In genomic region chr3:158771018-158771350, GRCh38 we compare ENCODE assay signal across 18 cellular contexts. TPM values are rescaled to one million over a fixed set of nuclear protein-coding genes. Genes with fewer than 3 reads are reported as not detected.
DNase-seq lines count a peak whose midpoint lies in the region; FAIRE-seq and TF ChIP-seq lines count a peak whose summit lies in the region.
"Had no signal": no experiment of that assay in that cellular context is flagged by ENCODE, and none has a peak within 500 bp of the region (broad histone marks: within the 10 kb centered on the region; RNA-seq: fewer than 3 reads in every experiment).

No MANE protein-coding gene starts in this region.

- FAIRE-seq in endothelial cell of umbilical vein (lab: Jason Lieb, UNC), result peak; percentile 33
- FAIRE-seq: HepG2, RCC 7860 had no signal

- H3K36me3 Mint-ChIP-seq in MCF 10A (ENCODE audit: insufficient read depth, unreplicated experiment), result no peaks in the 10 kb centered on the region
- peaks cover 8% of the 10 kb centered on the region for H3K36me3 Mint-ChIP-seq in mesothelial cell of epicardium

- H3K9ac ChIP-seq in endothelial cell of umbilical vein (replicated peaks; ENCODE audit: extremely low read depth, insufficient read depth, low read length), result no peak overlapping the region

- H3K36me3 ChIP-seq in breast epithelium (no peaks in the 10 kb centered on the region), endothelial cell of umbilical vein (ENCODE audit: control insufficient read depth in 2 of 2, extremely low read depth in 1 of 2, insufficient read depth in 2 of 2, low read length in 2 of 2) (no peaks in the 10 kb centered on the region), vagina (no peaks in the 10 kb centered on the region)

- H3K9me3 Mint-ChIP-seq in MCF 10A (ENCODE audit: unreplicated experiment) (no peaks in the 10 kb centered on the region), mesothelial cell of epicardium (no peaks in the 10 kb centered on the region)

- no peak for TF ChIP-seq POLR2A in breast epithelium (IDR thresholded peaks at IDR 0.05)
- no peak for TF ChIP-seq POLR2A in endothelial cell of umbilical vein (IDR thresholded peaks at IDR 0.05; ENCODE audit: low read depth, low read length)
- no peak for TF ChIP-seq POLR2A in vagina (IDR thresholded peaks at IDR 0.05)
- no peak for TF ChIP-seq POLR2A in erythroblast (IDR thresholded peaks at IDR 0.05; ENCODE audit: low read length)

- H4K20me1 ChIP-seq in endothelial cell of umbilical vein (replicated peaks; ENCODE audit: control insufficient read depth, extremely low read depth, insufficient read depth, low read length), result no peaks in the 10 kb centered on the region

- H3K79me2 ChIP-seq in endothelial cell of umbilical vein (ENCODE audit: control insufficient read depth, insufficient read depth, low read length), result no peaks in the 10 kb centered on the region

- no peak overlapping the region for H3K27ac Mint-ChIP-seq in MCF 10A (ENCODE audit: low read depth, unreplicated experiment)
- peak overlapping the region; percentile 97 for H3K27ac Mint-ChIP-seq in mesothelial cell of epicardium

- H2AFZ ChIP-seq in endothelial cell of umbilical vein (ENCODE audit: low read depth, low read length), result no peak overlapping the region

- TF ChIP-seq CTCF in breast epithelium (IDR thresholded peaks at IDR 0.05), result no peak
- no peak for TF ChIP-seq CTCF in MCF 10A (IDR thresholded peaks at IDR 0.05; ENCODE audit: unreplicated experiment)
- TF ChIP-seq CTCF in endothelial cell of umbilical vein (IDR thresholded peaks at IDR 0.05; ENCODE audit: extremely low read depth in 1 of 2, insufficient read depth in 1 of 2, low read depth in 1 of 2, low read length in 2 of 2), result no peak
- TF ChIP-seq CTCF in mesothelial cell of epicardium (IDR thresholded peaks at IDR 0.05; ENCODE audit: unreplicated experiment), result no peak
- TF ChIP-seq CTCF in vagina (IDR thresholded peaks at IDR 0.05), result no peak

- H3K9me1 ChIP-seq in endothelial cell of umbilical vein (replicated peaks; ENCODE audit: control insufficient read depth, extremely low read depth, insufficient read depth, low read length), result no peaks in the 10 kb centered on the region

- POLR2A ChIA-PET in MCF 10A (lab: Yijun Ruan, JAX), result no interaction called here
- POLR2A ChIA-PET in endothelial cell of umbilical vein (lab: Charles Lee), result no interaction called here

- no peak overlapping the region for H3K4me3 ChIP-seq in breast epithelium
- H3K4me3 ChIP-seq in endothelial cell of umbilical vein (replicated peaks in 1 of 3; ENCODE audit: insufficient read depth in 1 of 3, low read depth in 1 of 3, low read length in 3 of 3), result no peak overlapping the region
- no peak overlapping the region for H3K4me3 ChIP-seq in vagina

- no peaks in the 10 kb centered on the region for H3K27me3 ChIP-seq in breast epithelium
- no peaks in the 10 kb centered on the region for H3K27me3 ChIP-seq in endothelial cell of umbilical vein (ENCODE audit: control insufficient read depth in 2 of 2, insufficient read depth in 2 of 2, low read length in 2 of 2)
- no peaks in the 10 kb centered on the region for H3K27me3 ChIP-seq in vagina

- DNase-seq in breast epithelium (ENCODE audit: low spot score in 2 of 2) (no peak), MCF 10A (ENCODE audit: unreplicated experiment) (no peak), endothelial cell of umbilical vein (ENCODE audit: low read depth, low spot score) (no peak), mesothelial cell of epicardium (ENCODE audit: low spot score in 2 of 2, unreplicated experiment in 2 of 2) (no peak), vagina (ENCODE audit: extremely low spot score in 2 of 2) (no peak), erythroblast (lab: John Stamatoyannopoulos, UW) (no peak), NCI-H526 (lab: John Stamatoyannopoulos, UW) (no peak)
- DNase-seq in activated naive CD4-positive, alpha-beta T cell treated with anti-CD3 and anti-CD28 coated beads, Interleukin-2, amount 50 U/mL, for 16 hours, result no peak
- DNase-seq: 8988T, C1 segment of cervical spinal cord, H7, Karpas-422, NCI-H1436, NCI-H2081 treated with DMSO at 0.1 percent for 48 hours, NCI-H748 treated with DMSO at 0.1 percent for 48 hours, SHP77 had no signal

- no peaks in the 10 kb centered on the region for H3K27me3 Mint-ChIP-seq in MCF 10A (ENCODE audit: insufficient read depth, unreplicated experiment)
- H3K27me3 Mint-ChIP-seq in mesothelial cell of epicardium (ENCODE audit: low read depth), result no peaks in the 10 kb centered on the region

- intact Hi-C loops in breast epithelium (cut with DNase I; ENCODE audit: low total_unique reads), result no loop called here
- intact Hi-C loops in MCF 10A (cut with micrococcal nuclease), result no loop called here
- intact Hi-C loops in endothelial cell of umbilical vein (cut with micrococcal nuclease), result no loop called here
- intact Hi-C loops in vagina (cut with DNase I), result no loop called here

- H3K9me3 ChIP-seq in breast epithelium (no peaks in the 10 kb centered on the region), endothelial cell of umbilical vein (replicated peaks; ENCODE audit: control insufficient read depth, insufficient read depth, low read length) (no peaks in the 10 kb centered on the region), vagina (no peaks in the 10 kb centered on the region)

- H3K4me1 Mint-ChIP-seq in MCF 10A (ENCODE audit: insufficient read depth, unreplicated experiment) (peaks cover 25% of the 10 kb centered on the region), mesothelial cell of epicardium (peaks cover 95% of the 10 kb centered on the region)

- H3K27ac ChIP-seq in breast epithelium (peak overlapping the region; percentile 91 to 92), endothelial cell of umbilical vein (ENCODE audit: insufficient read depth, low read depth, low read length) (no peak overlapping the region), vagina (peak overlapping the region; percentile 11)

- CTCF ChIA-PET in MCF 10A (lab: Yijun Ruan, JAX), result interaction anchor here (1.1 to 1.3 kb wide), 2 partner anchors 21 to 44 kb away, joined by 3 to 5 read pairs; no protein-coding TSS in a partner anchor
- CTCF ChIA-PET in endothelial cell of umbilical vein (lab: Charles Lee), result interaction anchor here (0.7 kb wide), 1 partner anchor 43 kb away, joined by 4 read pairs; no protein-coding TSS in a partner anchor

- H3K4me1 ChIP-seq in breast epithelium (peaks cover 29 to 51% of the 10 kb centered on the region in 2 donors), endothelial cell of umbilical vein (ENCODE audit: control insufficient read depth, extremely low read depth, insufficient read depth, low read length) (peaks cover 21% of the 10 kb centered on the region), vagina (peaks cover 40% of the 10 kb centered on the region)

- H3K4me3 Mint-ChIP-seq in MCF 10A (ENCODE audit: unreplicated experiment) (no peak overlapping the region), mesothelial cell of epicardium (no peak overlapping the region)

- H3K4me2 ChIP-seq in endothelial cell of umbilical vein (ENCODE audit: insufficient read depth, low read length), result no peak overlapping the region

- dilution Hi-C loops in endothelial cell of umbilical vein (cut with MboI; ENCODE audit: extremely low pct_ligation_motif_present, low sequenced_read_pairs), result no loop called here

- no TSS peak for BruUV-seq in MCF 10A (replicated peaks; lab: Mats Ljungman, UMichigan)
- no TSS peak for BruUV-seq in endothelial cell of umbilical vein (replicated peaks; lab: Mats Ljungman, UMichigan)

TF ChIP-seq in endothelial cell of umbilical vein, 7 proteins besides CTCF, POLR2A, EP300 and RAD21:
- TF ChIP-seq JUN (IDR thresholded peaks at IDR 0.05; ENCODE audit: borderline replicate concordance, insufficient read depth, insufficient read length, low read depth), result no peak
- no peak for TF ChIP-seq FOS (IDR thresholded peaks at IDR 0.05; ENCODE audit: borderline replicate concordance, insufficient read depth, low read length)
- no peak for TF ChIP-seq MYC (IDR thresholded peaks at IDR 0.05; ENCODE audit: low read depth, low read length)
- TF ChIP-seq EZH2 (IDR thresholded peaks at IDR 0.05; ENCODE audit: borderline replicate concordance, low read depth, low read length, severe bottlenecking), result no peak
- TF ChIP-seq MAX (IDR thresholded peaks at IDR 0.05; ENCODE audit: insufficient read depth, insufficient read length), result no peak
- no peak for TF ChIP-seq POLR2AphosphoS5 (IDR thresholded peaks at IDR 0.05; ENCODE audit: insufficient read depth, low read depth, low read length)
- no peak for TF ChIP-seq GATA2 (IDR thresholded peaks at IDR 0.05; ENCODE audit: insufficient read depth, insufficient read length, low read depth, low read length)

RNA-seq across cellular contexts. Expression of gene MFSD1, which starts 30.9 kb away (rescaled TPM):
- total RNA-seq in breast epithelium (100 to 1,000 TPM in 2 of 3 donors, 10 to 100 TPM in 1; 76.7 to 134 (median 125) TPM), MCF 10A (2022) (28.9 and 34.7 TPM in 2 replicates), endothelial cell of umbilical vein (38.2 and 38.3 TPM in 2 replicates), mesothelial cell of epicardium (30.9 to 32.2 TPM (median 31.5 TPM) in 3 replicates), vagina (59.2 TPM)
- polyA plus RNA-seq in endothelial cell of umbilical vein, result 51.2 and 65.1 TPM in 2 replicates
- 30.8 and 32.1 TPM in 2 replicates for polyA plus RNA-seq in endothelial cell of umbilical vein (2011; cell fraction: cytosol; rRNA removed)
- polyA plus RNA-seq in endothelial cell of umbilical vein (2011; cell fraction: nucleus; rRNA removed), result 33.2 and 44.2 TPM in 2 replicates
- 38.5 and 57.3 TPM in 2 replicates for polyA plus RNA-seq in endothelial cell of umbilical vein (2012)
- polyA minus RNA-seq in endothelial cell of umbilical vein, result 82.8 and 84.1 TPM in 2 replicates
- 32.4 TPM for polyA minus RNA-seq in endothelial cell of umbilical vein (2011; cell fraction: cytosol; rRNA and poly(A)+ RNA removed)
- 32.6 and 49.6 TPM in 2 replicates for polyA minus RNA-seq in endothelial cell of umbilical vein (2011; cell fraction: nucleus; rRNA and poly(A)+ RNA removed)

RNA-seq across cellular contexts. Expression of gene RARRES1, which starts 38.7 kb away (rescaled TPM):
- total RNA-seq in breast epithelium (100 to 1,000 TPM in 2 of 3 donors, 1 to 10 TPM in 1; 3.5 to 568 (median 403) TPM), MCF 10A (2022) (not detected in 2 replicates), endothelial cell of umbilical vein (1.5 and 1.8 TPM in 2 replicates), mesothelial cell of epicardium (48.9 to 53.0 TPM (median 51.9 TPM) in 3 replicates), vagina (742 TPM)
- 0.98 and 1.2 TPM in 2 replicates for polyA plus RNA-seq in endothelial cell of umbilical vein
- polyA plus RNA-seq in endothelial cell of umbilical vein (2011; cell fraction: cytosol; rRNA removed), result 0.68 and 0.71 TPM in 2 replicates
- polyA plus RNA-seq in endothelial cell of umbilical vein (2011; cell fraction: nucleus; rRNA removed), result 0.54 and 0.98 TPM in 2 replicates
- polyA plus RNA-seq in endothelial cell of umbilical vein (2012), result 1.6 and 3.2 TPM in 2 replicates
- 0.22 and 1.1 TPM in 2 replicates for polyA minus RNA-seq in endothelial cell of umbilical vein
- polyA minus RNA-seq in endothelial cell of umbilical vein (2011; cell fraction: cytosol; rRNA and poly(A)+ RNA removed), result 5.6 TPM
- polyA minus RNA-seq in endothelial cell of umbilical vein (2011; cell fraction: nucleus; rRNA and poly(A)+ RNA removed), result not detected in 2 replicates
- total RNA-seq: H7, HepG2 had no signal
- polyA plus RNA-seq: HepG2 had no signal
